In the genomic region with DNA sequence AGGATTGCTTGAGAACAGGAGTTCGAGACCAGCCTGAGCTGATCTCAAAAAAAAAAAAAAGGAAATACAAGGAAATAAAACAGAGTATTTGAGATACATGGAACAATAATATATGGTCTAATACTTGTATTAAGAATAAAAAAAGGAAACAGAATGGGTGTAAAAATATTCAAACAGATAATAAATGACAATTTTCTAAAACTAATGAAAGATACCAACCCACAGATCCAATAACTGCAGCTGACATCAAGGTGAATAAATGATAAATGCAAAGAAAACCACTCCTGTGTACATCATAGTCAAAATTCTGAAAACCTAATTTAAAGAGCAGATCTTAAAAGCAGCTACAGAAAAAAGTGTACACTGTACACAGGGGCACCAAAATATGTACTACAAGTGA, we compare ENCODE assay signal across 29 cellular contexts.
"Had no signal": no experiment of that assay in that cellular context is flagged by ENCODE, and none has a peak within 500 bp of the region (broad histone marks: within the 10 kb centered on the region; RNA-seq: fewer than 3 reads in every experiment).

No MANE protein-coding gene starts in this region.

- H3K4me1 ChIP-seq: colonic mucosa, gastrocnemius medialis had no signal

- H3K4me3 ChIP-seq: colonic mucosa, coronary artery, dorsolateral prefrontal cortex, esophagus muscularis mucosa, esophagus squamous epithelium, gastrocnemius medialis, gastroesophageal sphincter, heart left ventricle, heart right ventricle, hepatocyte had no signal

- DNase-seq: colonic mucosa; cortex of kidney; dermis blood vessel endothelial cell; dorsolateral prefrontal cortex; effector CD4-positive, alpha-beta T cell; effector CD8-positive, alpha-beta T cell; effector memory CD4-positive, alpha-beta T cell; effector memory CD8-positive, alpha-beta T cell; endodermal cell; erythroblast; esophagus squamous epithelium; foreskin fibroblast; foreskin keratinocyte; foreskin melanocyte; gastrocnemius medialis; glutamatergic neuron; head of caudate nucleus; heart left ventricle; heart right ventricle had no signal

- H3K9me3 Mint-ChIP-seq: dendritic cell treated with granulocyte-macrophage colony-stimulating factor and Interleukin-4, amounts not matched to agents 40 ng/mL and 50 ng/mL, for 4 days; effector memory CD8-positive, alpha-beta T cell had no signal

- H3K9me3 ChIP-seq: colonic mucosa, esophagus muscularis mucosa, esophagus squamous epithelium, gastrocnemius medialis, gastroesophageal sphincter, heart left ventricle had no signal

- H3K4me3 Mint-ChIP-seq: dendritic cell treated with granulocyte-macrophage colony-stimulating factor and Interleukin-4, amounts not matched to agents 40 ng/mL and 50 ng/mL, for 4 days; effector memory CD8-positive, alpha-beta T cell; endodermal cell had no signal

- ATAC-seq: effector memory CD8-positive, alpha-beta T cell; esophagus mucosa; foreskin keratinocyte; gastrocnemius medialis; gastroesophageal sphincter; heart left ventricle; heart right ventricle had no signal

- FAIRE-seq: endometrium, endothelial cell of umbilical vein, frontal cortex had no signal

- H3K27ac Mint-ChIP-seq: dendritic cell treated with granulocyte-macrophage colony-stimulating factor and Interleukin-4, amounts not matched to agents 40 ng/mL and 50 ng/mL, for 4 days; endodermal cell had no signal

- H3K27me3 Mint-ChIP-seq: dendritic cell treated with granulocyte-macrophage colony-stimulating factor and Interleukin-4, amounts not matched to agents 40 ng/mL and 50 ng/mL, for 4 days; effector memory CD8-positive, alpha-beta T cell had no signal

- H3K27ac ChIP-seq: colonic mucosa, coronary artery, dorsolateral prefrontal cortex, epithelial cell of prostate, esophagus muscularis mucosa, esophagus squamous epithelium, foreskin keratinocyte, gastrocnemius medialis, gastroesophageal sphincter, heart left ventricle, heart right ventricle, hepatocyte had no signal

- H3K36me3 ChIP-seq: colonic mucosa, esophagus muscularis mucosa, esophagus squamous epithelium, gastrocnemius medialis, gastroesophageal sphincter, heart left ventricle, heart right ventricle had no signal
